In the genomic region with DNA sequence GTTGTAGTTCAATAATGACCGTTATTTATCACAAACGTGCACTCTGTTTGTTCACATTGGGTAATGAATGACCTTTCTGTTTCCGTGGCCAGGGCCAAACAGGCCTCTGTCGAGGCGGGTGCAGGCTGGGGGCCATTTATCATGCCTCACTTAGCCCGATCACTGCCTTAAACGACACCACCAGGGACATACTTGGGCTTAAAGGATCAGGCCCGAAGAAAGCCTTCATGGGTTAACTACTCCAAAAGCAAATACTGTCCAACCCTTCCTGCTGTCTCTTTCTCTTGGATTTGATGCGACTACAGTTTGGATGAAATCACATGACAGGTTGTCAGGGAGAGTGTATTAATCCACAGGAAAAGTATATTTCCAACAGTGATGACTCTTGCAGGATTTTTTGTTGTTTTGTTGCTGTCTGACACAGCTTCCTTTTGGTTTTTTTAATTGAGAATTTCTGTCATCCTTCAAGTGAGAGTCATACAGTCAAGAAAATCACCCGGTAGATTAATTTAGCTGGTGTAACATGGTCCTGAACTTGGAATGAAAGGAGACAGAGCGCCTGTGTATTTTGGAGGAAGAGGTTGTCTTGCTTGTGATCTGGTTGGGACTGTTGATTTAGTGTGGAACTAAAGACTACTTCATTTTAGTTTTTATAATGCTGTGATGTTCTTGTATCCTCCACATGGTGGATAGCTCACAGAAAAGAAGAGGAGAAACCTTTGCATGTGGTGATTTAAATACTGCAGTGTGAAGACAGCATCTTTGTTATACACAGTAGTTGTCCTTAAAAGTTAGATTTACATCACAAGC, we compare ENCODE assay signal across 2 cellular contexts.
TF ChIP-seq lines count a peak whose summit lies in the region.

No MANE protein-coding gene starts in this region.

TF ChIP-seq in IMR-90, 13 proteins besides CTCF, POLR2A, EP300 and RAD21:
- no peak for TF ChIP-seq NFE2L2 (IDR thresholded peaks at IDR 0.05; ENCODE audit: low read depth, low read length)
- no peak for TF ChIP-seq CEBPB (IDR thresholded peaks at IDR 0.05; ENCODE audit: low read depth, low read length)
- TF ChIP-seq RFX5 (IDR thresholded peaks at IDR 0.05; ENCODE audit: low read depth, low read length), result no peak
- TF ChIP-seq MXI1 (IDR thresholded peaks at IDR 0.05; ENCODE audit: borderline replicate concordance, low read depth, low read length), result no peak
- TF ChIP-seq BHLHE40 (IDR thresholded peaks at IDR 0.05; ENCODE audit: low read depth, low read length), result no peak
- TF ChIP-seq USF2 (IDR thresholded peaks at IDR 0.05; ENCODE audit: low read depth, low read length), result no peak
- TF ChIP-seq FOS (IDR thresholded peaks at IDR 0.05; ENCODE audit: low read depth, low read length), result no peak
- TF ChIP-seq, protein P1, sequence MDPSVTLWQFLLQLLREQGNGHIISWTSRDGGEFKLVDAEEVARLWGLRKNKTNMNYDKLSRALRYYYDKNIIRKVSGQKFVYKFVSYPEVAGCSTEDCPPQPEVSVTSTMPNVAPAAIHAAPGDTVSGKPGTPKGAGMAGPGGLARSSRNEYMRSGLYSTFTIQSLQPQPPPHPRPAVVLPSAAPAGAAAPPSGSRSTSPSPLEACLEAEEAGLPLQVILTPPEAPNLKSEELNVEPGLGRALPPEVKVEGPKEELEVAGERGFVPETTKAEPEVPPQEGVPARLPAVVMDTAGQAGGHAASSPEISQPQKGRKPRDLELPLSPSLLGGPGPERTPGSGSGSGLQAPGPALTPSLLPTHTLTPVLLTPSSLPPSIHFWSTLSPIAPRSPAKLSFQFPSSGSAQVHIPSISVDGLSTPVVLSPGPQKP (IDR thresholded peaks at IDR 0.05; ENCODE audit: borderline replicate concordance, low read depth, low read length), result no peak
- TF ChIP-seq MAZ (IDR thresholded peaks at IDR 0.05; ENCODE audit: borderline replicate concordance, low read depth, low read length), result no peak
- TF ChIP-seq CHD1 (IDR thresholded peaks at IDR 0.05; ENCODE audit: low read depth, low read length), result no peak
- no peak for TF ChIP-seq RCOR1 (IDR thresholded peaks at IDR 0.05; ENCODE audit: insufficient replicate concordance, low read length)
- TF ChIP-seq MAFK (IDR thresholded peaks at IDR 0.05; ENCODE audit: low read depth, low read length), result no peak
- no peak for TF ChIP-seq SMC3 (IDR thresholded peaks at IDR 0.05; ENCODE audit: low read depth, low read length)
TF ChIP-seq in IMR-90: peak in this region for 0.

TF ChIP-seq in H1, 55 proteins besides CTCF, POLR2A, EP300 and RAD21:
- TF ChIP-seq EGR1 (IDR thresholded peaks at IDR 0.05; ENCODE audit: borderline replicate concordance, low read depth, low read length) (no peak), GABPA (IDR thresholded peaks at IDR 0.05; ENCODE audit: borderline replicate concordance, insufficient read depth, low read length) (no peak), SAP30 (IDR thresholded peaks at IDR 0.05; ENCODE audit: insufficient read depth, insufficient replicate concordance, low read length) (no peak), POU5F1 (IDR thresholded peaks at IDR 0.05; ENCODE audit: low read depth, low read length) (no peak), CBX5 (IDR thresholded peaks at IDR 0.05; ENCODE audit: low read depth, low read length) (no peak), RBBP5 (IDR thresholded peaks at IDR 0.05; ENCODE audit: borderline replicate concordance, low read depth, low read length) (no peak), NRF1 (IDR thresholded peaks at IDR 0.05; ENCODE audit: low read depth, low read length) (no peak), SRF (IDR thresholded peaks at IDR 0.05; ENCODE audit: low read depth, low read length) (no peak), ATF3 (IDR thresholded peaks at IDR 0.05; ENCODE audit: insufficient read depth, low read depth, low read length) (no peak), RNF2 (IDR thresholded peaks at IDR 0.05; ENCODE audit: borderline replicate concordance, low read depth, low read length, missing control alignments, poor library complexity, severe bottlenecking) (no peak), TAF7 (optimal IDR thresholded peaks at IDR 0.05; ENCODE audit: borderline replicate concordance, low read depth, low read length) (no peak), BRCA1 (IDR thresholded peaks at IDR 0.05; ENCODE audit: low read depth, low read length) (no peak), BCL11A (IDR thresholded peaks at IDR 0.05; ENCODE audit: low read depth in 2 of 2, low read length in 2 of 2) (no peak), CBX8 (IDR thresholded peaks at IDR 0.05; ENCODE audit: borderline replicate concordance, low read depth, low read length) (no peak), ASH2L (IDR thresholded peaks at IDR 0.05; ENCODE audit: low read length) (no peak), CREB1 (IDR thresholded peaks at IDR 0.05) (no peak), ZNF274 (IDR thresholded peaks at IDR 0.05; ENCODE audit: borderline replicate concordance, extremely low read depth, low read length) (no peak), CHD2 (IDR thresholded peaks at IDR 0.05; ENCODE audit: low read length) (no peak), SIX5 (IDR thresholded peaks at IDR 0.05; ENCODE audit: low read depth, low read length) (no peak)
- TF ChIP-seq, protein P2, sequence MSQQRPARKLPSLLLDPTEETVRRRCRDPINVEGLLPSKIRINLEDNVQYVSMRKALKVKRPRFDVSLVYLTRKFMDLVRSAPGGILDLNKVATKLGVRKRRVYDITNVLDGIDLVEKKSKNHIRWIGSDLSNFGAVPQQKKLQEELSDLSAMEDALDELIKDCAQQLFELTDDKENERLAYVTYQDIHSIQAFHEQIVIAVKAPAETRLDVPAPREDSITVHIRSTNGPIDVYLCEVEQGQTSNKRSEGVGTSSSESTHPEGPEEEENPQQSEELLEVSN (IDR thresholded peaks at IDR 0.05), result no peak
